ENCODE assay signal across 13 cellular contexts in the genomic region with DNA sequence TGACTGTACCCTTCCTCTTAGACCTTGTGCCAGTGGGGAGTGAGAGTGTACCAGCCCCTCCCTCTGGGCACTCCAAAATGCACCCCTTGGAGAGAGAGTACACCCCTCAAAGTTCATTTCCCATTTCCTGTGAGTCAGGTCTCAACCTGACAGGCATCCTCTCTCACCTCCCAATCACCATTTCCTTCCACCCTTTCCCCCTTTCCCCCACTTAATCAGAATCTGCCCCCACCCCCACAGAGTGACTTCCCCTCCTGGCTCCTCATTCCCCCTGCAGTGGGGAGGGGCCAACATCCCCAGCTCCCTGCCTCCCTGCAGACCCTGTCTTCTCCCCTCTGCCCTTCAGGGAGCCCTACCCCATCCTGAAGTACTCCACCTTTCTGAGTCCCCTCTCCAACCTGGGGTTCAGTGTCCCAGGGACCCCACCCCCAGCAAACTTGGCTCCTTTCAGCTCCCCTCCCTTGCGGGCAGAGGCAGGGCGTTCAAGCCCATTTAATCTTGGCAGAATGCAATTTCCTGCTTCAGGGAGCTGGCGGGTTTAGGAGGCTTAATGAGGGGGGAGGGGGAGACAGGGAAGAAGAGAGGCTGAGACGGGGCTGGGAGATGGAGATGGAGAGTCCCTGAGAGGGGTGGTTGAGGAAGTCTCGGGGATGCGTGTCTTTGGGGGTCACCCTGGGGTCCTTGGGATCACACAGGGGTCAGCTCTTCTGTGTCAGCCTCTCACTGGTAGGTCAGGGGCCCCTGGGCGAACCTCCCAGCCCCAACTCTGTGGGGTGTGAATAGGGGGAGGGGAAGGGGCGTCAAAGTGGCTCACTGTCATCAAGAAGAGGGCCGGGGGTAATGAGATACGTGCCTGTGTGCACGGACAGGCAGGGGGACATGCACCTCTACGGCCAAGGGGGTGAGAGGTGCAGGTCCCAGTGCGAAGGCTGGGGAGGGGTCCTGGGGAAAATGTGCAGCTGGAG. TPM values are rescaled to one million over a fixed set of nuclear protein-coding genes. Genes with fewer than 3 reads are reported as not detected.
DNase-seq lines count a peak whose midpoint lies in the region; ATAC-seq and TF ChIP-seq lines count a peak whose summit lies in the region.
"Had no signal": no experiment of that assay in that cellular context is flagged by ENCODE, and none has a peak within 500 bp of the region (broad histone marks: within the 10 kb centered on the region; RNA-seq: fewer than 3 reads in every experiment).

No MANE protein-coding gene starts in this region.

- no peaks in the 10 kb centered on the region for H3K9me2 ChIP-seq in Loucy (replicated peaks; ENCODE audit: low read depth, low read length)

- no peak for ATAC-seq in aorta (ENCODE audit: low FRiP score)

- H3K27me3 ChIP-seq in Loucy (ENCODE audit: insufficient read depth, low read length, poor library complexity, severe bottlenecking) (no peaks in the 10 kb centered on the region), WERI-Rb-1 (ENCODE audit: insufficient read depth, low read depth, severe bottlenecking) (no peaks in the 10 kb centered on the region), mesenchymal stem cell (ENCODE audit: control insufficient read depth in 1 of 2, insufficient read depth in 1 of 2, low read length in 2 of 2) (peaks cover 40 to 43% of the 10 kb centered on the region in 2 experiments), aorta (ENCODE audit: control insufficient read depth in 1 of 2, insufficient read depth in 2 of 2, low read length in 1 of 2) (no peaks in the 10 kb centered on the region)
- H3K27me3 ChIP-seq: transverse colon had no signal

- peak overlapping the region in 1 of 2 experiments; percentile 32 for H3K4ac ChIP-seq in mesenchymal stem cell (ENCODE audit: low read depth in 1 of 2, low read length in 2 of 2)

- H3K79me1 ChIP-seq in mesenchymal stem cell (replicated peaks; ENCODE audit: low read length, poor library complexity, severe bottlenecking): no peaks in the 10 kb centered on the region

- H3K4me3 ChIP-seq in Loucy (ENCODE audit: low read length, poor library complexity, severe bottlenecking): peak overlapping the region; percentile 58
- H3K4me3 ChIP-seq in WERI-Rb-1 (ENCODE audit: low read depth, low read length): peak overlapping the region; percentile 61
- no peak overlapping the region for H3K4me3 ChIP-seq in mesenchymal stem cell (ENCODE audit: insufficient read depth in 1 of 2, low read depth in 1 of 2, low read length in 2 of 2)
- no peak overlapping the region for H3K4me3 ChIP-seq in aorta (ENCODE audit: low read length in 2 of 2)
- H3K4me3 ChIP-seq: transverse colon had no signal

- no peaks in the 10 kb centered on the region for H3K36me3 ChIP-seq in Loucy (ENCODE audit: insufficient read depth, low read length)
- peaks cover 11% of the 10 kb centered on the region for H3K36me3 ChIP-seq in WERI-Rb-1
- no peaks in the 10 kb centered on the region for H3K36me3 ChIP-seq in mesenchymal stem cell (ENCODE audit: control insufficient read depth in 1 of 2, insufficient read depth in 2 of 2, low read depth in 1 of 2, low read length in 2 of 2)
- H3K36me3 ChIP-seq in aorta (ENCODE audit: control insufficient read depth in 1 of 2, insufficient read depth in 2 of 2, low read length in 1 of 2): no peaks in the 10 kb centered on the region
- H3K36me3 ChIP-seq: transverse colon had no signal

- H3K27ac ChIP-seq in WERI-Rb-1 (peak overlapping the region; percentile 98), mesenchymal stem cell (ENCODE audit: low read length, poor library complexity, severe bottlenecking) (no peak overlapping the region), aorta (ENCODE audit: low read depth in 1 of 2, low read length in 2 of 2) (no peak overlapping the region)
- H3K27ac ChIP-seq: transverse colon had no signal

- no peaks in the 10 kb centered on the region for H4K20me1 ChIP-seq in Loucy (ENCODE audit: insufficient read depth, low read length, poor library complexity, severe bottlenecking)

- peak overlapping the region; percentile 57 for H4K8ac ChIP-seq in mesenchymal stem cell (ENCODE audit: low read length)

- peak overlapping the region; percentile 4 to 83 for H3K18ac ChIP-seq in mesenchymal stem cell (ENCODE audit: low read depth in 1 of 2, low read length in 2 of 2)

- H2AFZ ChIP-seq in Loucy (ENCODE audit: low read length): no peak overlapping the region
- H2AFZ ChIP-seq in mesenchymal stem cell (ENCODE audit: low read depth, low read length): peak overlapping the region; percentile 54

- DNase-seq in NCI-H1694 treated with DMSO at 0.1 percent for 48 hours (lab: John Stamatoyannopoulos, UW) (peak; percentile 11), NCI-H1694 (lab: John Stamatoyannopoulos, UW) (no peak), WERI-Rb-1 (peak; percentile 92), mesenchymal stem cell (no peak), GOT3 (lab: John Stamatoyannopoulos, UW) (no peak), aorta (no peak), COLO829 (ENCODE audit: low spot score) (no peak)
- DNase-seq: activated naive CD4-positive, alpha-beta T cell treated with anti-CD3 and anti-CD28 coated beads, Interleukin-2, amount 10 ng/mL, durations not matched to agents 7 days and 5 days; stimulated activated CD4-positive, alpha-beta T cell treated with anti-CD3 and anti-CD28 coated beads, Interleukin-2, amount 100 ng/mL, for 24 hours; T-helper 2 cell; transverse colon had no signal

- H2BK12ac ChIP-seq in mesenchymal stem cell (ENCODE audit: low read length in 2 of 2): peak overlapping the region in 1 of 2 experiments; percentile 80

- H3K4me1 ChIP-seq in Loucy (ENCODE audit: insufficient read depth, low read length, poor library complexity, severe bottlenecking) (peaks cover 34% of the 10 kb centered on the region), mesenchymal stem cell (ENCODE audit: control insufficient read depth, insufficient read depth, low read depth, low read length) (peaks cover 27% of the 10 kb centered on the region), aorta (ENCODE audit: control insufficient read depth in 1 of 2, insufficient read depth in 2 of 2, low read length in 2 of 2) (no peaks in the 10 kb centered on the region)

- no peak overlapping the region for H2AK5ac ChIP-seq in mesenchymal stem cell (ENCODE audit: low read length, severe bottlenecking)

- no peak overlapping the region for H2BK15ac ChIP-seq in mesenchymal stem cell (ENCODE audit: low read depth, poor library complexity, severe bottlenecking)

- H3K79me2 ChIP-seq in Loucy (ENCODE audit: insufficient read depth, low read length): no peaks in the 10 kb centered on the region

- peak overlapping the region; percentile 63 for H4K91ac ChIP-seq in mesenchymal stem cell (ENCODE audit: low read length)

- peak overlapping the region in 1 of 2 experiments; percentile 44 for H3K14ac ChIP-seq in mesenchymal stem cell (ENCODE audit: low read length in 2 of 2)

- no peaks in the 10 kb centered on the region for H3F3A ChIP-seq in Loucy (ENCODE audit: low read depth)

- peak overlapping the region; percentile 87 for H3K4me2 ChIP-seq in Loucy (ENCODE audit: low read depth, low read length, poor library complexity, severe bottlenecking)
- no peak overlapping the region for H3K4me2 ChIP-seq in mesenchymal stem cell (ENCODE audit: low read length, poor library complexity, severe bottlenecking)

- no peak overlapping the region for H2BK5ac ChIP-seq in mesenchymal stem cell (ENCODE audit: low read depth, low read length, poor library complexity, severe bottlenecking)

- TF ChIP-seq CTCF in Loucy (conservative IDR thresholded peaks at IDR 0.05; ENCODE audit: low read length): no peak
- TF ChIP-seq CTCF in WERI-Rb-1 (IDR thresholded peaks at IDR 0.05; ENCODE audit: low read depth, low read length): no peak

- 12% methylated on average over 13 of the region's 13 CpGs for WGBS in mesenchymal stem cell
- WGBS in aorta, 2 donors: 32 to 37% methylated on average over 13 of the region's 13 CpGs

- peak overlapping the region; percentile 56 for H3K9ac ChIP-seq in Loucy (ENCODE audit: low read depth, low read length, poor library complexity, severe bottlenecking)
- H3K9ac ChIP-seq in mesenchymal stem cell (ENCODE audit: low read length): no peak overlapping the region

- H3K9me3 ChIP-seq in Loucy (ENCODE audit: insufficient read depth, low read depth, low read length) (no peaks in the 10 kb centered on the region), WERI-Rb-1 (ENCODE audit: severe bottlenecking) (no peaks in the 10 kb centered on the region), mesenchymal stem cell (ENCODE audit: control insufficient read depth, low read length) (no peaks in the 10 kb centered on the region), aorta (ENCODE audit: control insufficient read depth, low read length) (no peaks in the 10 kb centered on the region)
- H3K9me3 ChIP-seq: transverse colon had no signal

- H2BK120ac ChIP-seq in mesenchymal stem cell (ENCODE audit: low read depth, low read length): no peak overlapping the region

- intact Hi-C loops in aorta (cut with DNase I): no loop called here

- no peak overlapping the region for H3K23ac ChIP-seq in mesenchymal stem cell (ENCODE audit: low read length in 2 of 2)

RNA-seq across cellular contexts. Expression of gene SEMA3F, which starts 16.6 kb away (rescaled TPM):
- polyA plus RNA-seq in mesenchymal stem cell (2013, experiment 1 of 2): 23.6 TPM
- polyA plus RNA-seq in mesenchymal stem cell (2013, experiment 2 of 2): 23.0 TPM
- 10 to 100 TPM; 39.2 to 40.3 TPM for total RNA-seq in aorta
- 10 to 100 TPM; 10.3 to 17.4 TPM for polyA plus RNA-seq in aorta

RNA-seq across cellular contexts. Expression of gene RBM5, which starts 49.8 kb away (rescaled TPM):
- 58.5 TPM for polyA plus RNA-seq in mesenchymal stem cell (2013, experiment 1 of 2)
- 54.7 TPM for polyA plus RNA-seq in mesenchymal stem cell (2013, experiment 2 of 2)
- total RNA-seq in aorta: 100 to 1,000 TPM; 151 to 222 TPM
- 100 to 1,000 TPM in 1 of 2 donors, 10 to 100 TPM in 1; 21.0 to 164 TPM for polyA plus RNA-seq in aorta

RNA-seq across cellular contexts. Expression of gene GNAT1, which starts 52.9 kb away (rescaled TPM):
- polyA plus RNA-seq in mesenchymal stem cell (2013, experiment 1 of 2): not detected
- not detected for polyA plus RNA-seq in mesenchymal stem cell (2013, experiment 2 of 2)
- not detected for total RNA-seq in aorta
- not detected for polyA plus RNA-seq in aorta
- total RNA-seq: transverse colon had no signal
- polyA plus RNA-seq: AG04450 had no signal

Comparison
In these comparisons a context has a peak if more than half of its experiments do, and no peak if none do; other contexts are left out.
1. DNase-seq: peak in NCI-H1694 treated with DMSO at 0.1 percent for 48 hours (single experiment) and WERI-Rb-1 (single experiment); none in NCI-H1694 (single experiment), mesenchymal stem cell (single experiment), GOT3 (single experiment), aorta (0 of 2) and COLO829 (single experiment).
2. H3K4me3 ChIP-seq: peak in Loucy (single experiment) and WERI-Rb-1 (single experiment); none in mesenchymal stem cell (0 of 2) and aorta (0 of 2).